ENCODE assay signal across 8 cellular contexts in genomic region chr2:61855178-61855523, GRCh38. TPM values are rescaled to one million over a fixed set of nuclear protein-coding genes. Genes with fewer than 3 reads are reported as not detected.
DNase-seq lines count a peak whose midpoint lies in the region; ATAC-seq and TF ChIP-seq lines count a peak whose summit lies in the region.

No MANE protein-coding gene starts in this region.

- peak overlapping the region; percentile 75 for H3K27ac ChIP-seq in colonic mucosa

- H3K9me3 ChIP-seq in colonic mucosa (no peaks in the 10 kb centered on the region), mononuclear cell (ENCODE audit: low read depth, low read length) (no peaks in the 10 kb centered on the region)

- intact Hi-C loops in colonic mucosa (cut with DNase I), result no loop called here

- peak; percentile 67 for DNase-seq in NCI-H2171 (lab: John Stamatoyannopoulos, UW)
- DNase-seq in NCI-H2171 treated with DMSO at 0.1 percent for 48 hours (lab: John Stamatoyannopoulos, UW), result no peak
- DNase-seq in NCI-H345 (lab: John Stamatoyannopoulos, UW), result peak; percentile 77
- peak; percentile 49 for DNase-seq in colonic mucosa
- DNase-seq in HuH-7 (ENCODE audit: low spot score), result no peak
- no peak for DNase-seq in activated CD4-positive, alpha-beta T cell treated with anti-CD3 and anti-CD28 coated beads, Interleukin-2, amount 50 U/mL, for 48 hours

- H3K4me1 ChIP-seq in colonic mucosa, result no peaks in the 10 kb centered on the region
- H3K4me1 ChIP-seq in mononuclear cell (ENCODE audit: insufficient read depth, low read length), result peaks cover 16% of the 10 kb centered on the region

- H3K27me3 ChIP-seq in colonic mucosa (no peaks in the 10 kb centered on the region), mononuclear cell (ENCODE audit: insufficient read depth, low read length) (no peaks in the 10 kb centered on the region)

- ATAC-seq in HG02970 (IDR thresholded peaks at IDR 0.05; ENCODE audit: low FRiP score, unreplicated experiment), result no peak

- peak overlapping the region; percentile 82 for H3K4me3 ChIP-seq in colonic mucosa
- peak overlapping the region; percentile 61 for H3K4me3 ChIP-seq in mononuclear cell (ENCODE audit: low read length)

- peak overlapping the region; percentile 75 to 76 for H3K9ac ChIP-seq in colonic mucosa (ENCODE audit: low read depth in 2 of 2, low read length in 2 of 2)

- TF ChIP-seq CTCF in colonic mucosa (IDR thresholded peaks at IDR 0.05), result no peak

- H3K36me3 ChIP-seq in colonic mucosa, result no peaks in the 10 kb centered on the region

RNA-seq across cellular contexts. Expression of gene FAM161A, which starts 1.3 kb away (rescaled TPM):
- 1 to 10 TPM in 1 of 2 donors, under 1 TPM in 1; 0.80 to 2.5 TPM for total RNA-seq in colonic mucosa
- 0.52 TPM for total RNA-seq in mononuclear cell

RNA-seq across cellular contexts. Expression of gene CCT4, which starts 33.3 kb away (rescaled TPM):
- total RNA-seq in colonic mucosa, result 100 to 1,000 TPM in 1 of 2 donors, 10 to 100 TPM in 1; 80.1 to 187 TPM
- 52.1 TPM for total RNA-seq in mononuclear cell

RNA-seq across cellular contexts. Expression of gene COMMD1, which starts 50.3 kb away (rescaled TPM):
- total RNA-seq in colonic mucosa, result 10 to 100 TPM; 22.2 to 24.4 TPM
- 24.1 TPM for total RNA-seq in mononuclear cell

Comparison
In these comparisons a context has a peak if more than half of its experiments do, and no peak if none do; other contexts are left out.
1. DNase-seq: peak in NCI-H2171 (single experiment), NCI-H345 (single experiment) and colonic mucosa (single experiment); none in NCI-H2171 treated with DMSO at 0.1 percent for 48 hours (single experiment), HuH-7 (single experiment) and activated CD4-positive, alpha-beta T cell treated with anti-CD3 and anti-CD28 coated beads, Interleukin-2, amount 50 U/mL, for 48 hours (0 of 2).